ENCODE assay signal across 17 cellular contexts in the genomic region with DNA sequence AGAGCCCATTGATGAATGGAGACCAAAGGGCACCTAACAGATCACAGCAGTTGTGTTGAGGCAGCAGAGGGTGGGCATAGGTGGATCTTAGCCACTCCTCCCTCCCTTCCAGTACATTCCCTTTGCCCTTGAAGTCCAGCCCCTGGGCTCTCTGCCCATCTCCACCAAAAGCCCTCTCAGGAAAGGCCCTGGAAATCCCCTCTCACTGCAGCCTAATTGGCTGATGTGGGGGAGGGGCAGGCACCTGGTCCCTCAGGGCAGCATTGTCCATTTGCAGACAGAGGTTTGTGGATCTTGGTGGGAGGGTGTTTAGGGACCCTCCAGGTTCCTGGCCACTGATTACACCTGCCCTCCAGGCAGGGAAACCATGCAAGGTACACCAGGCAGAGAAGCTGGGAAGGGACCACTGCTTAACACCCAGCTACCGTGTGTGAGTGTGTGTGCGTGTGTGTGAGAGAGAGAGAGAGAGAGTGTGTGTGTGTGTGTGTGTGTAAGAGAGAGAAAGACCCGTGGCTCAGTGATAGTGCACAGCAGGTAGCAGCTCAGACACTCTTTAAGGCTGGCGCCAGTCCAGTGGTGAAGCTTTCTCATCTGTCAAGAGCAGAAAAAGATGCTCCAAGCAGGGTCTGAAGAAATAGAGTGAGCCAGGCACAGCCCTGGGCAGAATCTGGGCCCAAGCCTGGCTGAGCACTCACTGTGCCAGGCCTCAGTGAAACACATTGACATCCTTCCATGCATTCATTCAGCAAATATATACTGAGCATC.
A peak's percentile ranks its signal among the peaks of the same experiment; 100 is the strongest.
DNase-seq lines count a peak whose midpoint lies in the region; TF ChIP-seq lines count a peak whose summit lies in the region.
"Had no signal": no experiment of that assay in that cellular context is flagged by ENCODE, and none has a peak within 500 bp of the region (broad histone marks: within the 10 kb centered on the region; RNA-seq: fewer than 3 reads in every experiment).

No MANE protein-coding gene starts in this region.

- no peak for TF ChIP-seq CTCF in GM20000 (IDR thresholded peaks at IDR 0.05; ENCODE audit: extremely low read depth, missing control alignments)

- in situ Hi-C loops in KBM-7 (cut with MboI; ENCODE audit: low pct_unique_long_range_greater_than_20kb, low sequenced_read_pairs) = no loop called here

- DNase-seq in A172 (ENCODE audit: low spot score) = peak; percentile 27
- DNase-seq in GM20000 (ENCODE audit: low spot score) = peak; percentile 33
- DNase-seq in NCI-H226 = peak; percentile 32
- DNase-seq in iPS-NIHi11 (ENCODE audit: low spot score) = peak; percentile 59
- DNase-seq in GOT3 (lab: John Stamatoyannopoulos, UW) = no peak
- no peak for DNase-seq in KBM-7
- DNase-seq in T-helper 9 cell = no peak
- DNase-seq in NCI-H446 treated with DMSO at 0.1 percent for 48 hours (lab: John Stamatoyannopoulos, UW) = no peak
- DNase-seq: activated B cell treated with CpG ODN at 0.5 μM for 24 hours; activated effector memory CD4-positive, alpha-beta T cell treated with anti-CD3 and anti-CD28 coated beads, Interleukin-2, amount 50 U/mL, for 16 hours; Caco-2; erythroblast; islet precursor cell; NCI-H1436 treated with DMSO at 0.1 percent for 48 hours; NK-92 treated with Interleukin-12 subunit alpha and Interleukin-12 subunit beta, amount 100 ng/mL, for 24 hours; stomach; T-cell had no signal

Comparison
In these comparisons a context has a peak if more than half of its experiments do, and no peak if none do; other contexts are left out.
1. DNase-seq: peak in A172 (single experiment), GM20000 (single experiment), NCI-H226 (single experiment) and iPS-NIHi11 (single experiment); none in GOT3 (single experiment), KBM-7 (single experiment), T-helper 9 cell (single experiment) and NCI-H446 treated with DMSO at 0.1 percent for 48 hours (single experiment).